20 cellular contexts compared by ENCODE assay signal in genomic region chr15:90851945-90852344, GRCh38. TPM values are rescaled to one million over a fixed set of nuclear protein-coding genes. Genes with fewer than 3 reads are reported as not detected.
A peak's percentile ranks its signal among the peaks of the same experiment; 100 is the strongest.
DNase-seq lines count a peak whose midpoint lies in the region; ATAC-seq and TF ChIP-seq lines count a peak whose summit lies in the region.
"Had no signal": no experiment of that assay in that cellular context is flagged by ENCODE, and none has a peak within 500 bp of the region (broad histone marks: within the 10 kb centered on the region; RNA-seq: fewer than 3 reads in every experiment).

No MANE protein-coding gene starts in this region.

- no peak for TF ChIP-seq CTCF in KMS-11 (conservative IDR thresholded peaks at IDR 0.05; ENCODE audit: low read depth, low read length)

- CTCF ChIA-PET in naive thymus-derived CD4-positive, alpha-beta T cell (lab: Charles Lee), result interaction anchor here (0.7 to 1.2 kb wide), 2 partner anchors 182 to 403 kb away, joined by 3 read pairs; no protein-coding TSS in a partner anchor

- H3K4me3 ChIP-seq in KMS-11 (IDR thresholded peaks at IDR 0.05; ENCODE audit: insufficient read depth, low read depth, low read length), result no peak overlapping the region
- no peak overlapping the region for H3K4me3 ChIP-seq in naive thymus-derived CD4-positive, alpha-beta T cell (ENCODE audit: low read length)
- H3K4me3 ChIP-seq: gastrocnemius medialis, right lobe of liver, vagina had no signal

- peaks cover 30% of the 10 kb centered on the region for H3K36me3 Mint-ChIP-seq in activated T-helper 1 cell treated with anti-CD3 and anti-CD28 coated beads, Interleukin-12 subunit alpha, Interleukin-12 subunit beta, Interleukin-2, Interleukin-4 antibody, amounts not matched to agents 30 ng/mL and 10 ng/mL and 1 ng/mL, durations not matched to agents 14 hours and 24 hours and 36 hours (ENCODE audit: low read depth)
- H3K36me3 Mint-ChIP-seq in naive thymus-derived CD4-positive, alpha-beta T cell, result peaks cover 0 to 33% (median 0%) of the 10 kb centered on the region in 5 donors

- peaks cover 65% of the 10 kb centered on the region for H3K4me1 ChIP-seq in KMS-11 (ENCODE audit: low read depth, poor library complexity, severe bottlenecking)
- H3K4me1 ChIP-seq in naive thymus-derived CD4-positive, alpha-beta T cell (ENCODE audit: control insufficient read depth in 2 of 2, insufficient read depth in 2 of 2, low read length in 2 of 2), result peaks cover 19 to 21% of the 10 kb centered on the region in 2 donors
- H3K4me1 ChIP-seq: gastrocnemius medialis, right lobe of liver, vagina had no signal

- peak overlapping the region; percentile 13; the same call in 1 of the 2 replicates for H3K27ac ChIP-seq in KMS-11
- no peak overlapping the region for H3K27ac ChIP-seq in naive thymus-derived CD4-positive, alpha-beta T cell (ENCODE audit: low read depth, low read length)
- H3K27ac ChIP-seq: gastrocnemius medialis, right lobe of liver, vagina had no signal

- no peak overlapping the region for H2AFZ ChIP-seq in KMS-11 (ENCODE audit: low read depth)

- no peaks in the 10 kb centered on the region for H4K20me1 ChIP-seq in KMS-11 (ENCODE audit: insufficient read depth)

- intact Hi-C loops in activated T-helper 1 cell treated with anti-CD3 and anti-CD28 coated beads, Interleukin-12 subunit alpha, Interleukin-12 subunit beta, Interleukin-2, Interleukin-4 antibody, amounts not matched to agents 30 ng/mL and 10 ng/mL and 1 ng/mL, durations not matched to agents 14 hours and 24 hours and 36 hours (cut with micrococcal nuclease), result loop anchor here (1.0 to 2.0 kb wide), 8 partner anchors 14 to 191 kb away; partner anchors contain the start of gene BLM
- intact Hi-C loops in naive thymus-derived CD4-positive, alpha-beta T cell (cut with micrococcal nuclease), result loop anchor here in 1 of 2 donors (1.0 to 10.0 kb wide), 6 partner anchors 14 to 447 kb away; no protein-coding TSS in a partner anchor

- H3K9ac ChIP-seq in KMS-11, result no peak overlapping the region

- H3K27ac Mint-ChIP-seq in activated T-helper 1 cell treated with anti-CD3 and anti-CD28 coated beads, Interleukin-12 subunit alpha, Interleukin-12 subunit beta, Interleukin-2, Interleukin-4 antibody, amounts not matched to agents 30 ng/mL and 10 ng/mL and 1 ng/mL, durations not matched to agents 14 hours and 24 hours and 36 hours, result peak overlapping the region; percentile 96
- H3K27ac Mint-ChIP-seq in naive thymus-derived CD4-positive, alpha-beta T cell, result peak overlapping the region in 5 of 9 donors; percentile 27 to 92 (median 54)

- peaks cover 67% of the 10 kb centered on the region for H3K4me1 Mint-ChIP-seq in activated T-helper 1 cell treated with anti-CD3 and anti-CD28 coated beads, Interleukin-12 subunit alpha, Interleukin-12 subunit beta, Interleukin-2, Interleukin-4 antibody, amounts not matched to agents 30 ng/mL and 10 ng/mL and 1 ng/mL, durations not matched to agents 14 hours and 24 hours and 36 hours (ENCODE audit: low read depth)
- H3K4me1 Mint-ChIP-seq in naive thymus-derived CD4-positive, alpha-beta T cell, result peaks cover 24 to 78% (median 38%) of the 10 kb centered on the region in 7 donors

- peaks cover 1% of the 10 kb centered on the region for H3K27me3 Mint-ChIP-seq in activated T-helper 1 cell treated with anti-CD3 and anti-CD28 coated beads, Interleukin-12 subunit alpha, Interleukin-12 subunit beta, Interleukin-2, Interleukin-4 antibody, amounts not matched to agents 30 ng/mL and 10 ng/mL and 1 ng/mL, durations not matched to agents 14 hours and 24 hours and 36 hours (ENCODE audit: insufficient read depth)
- peaks cover 0 to 6% (median 0%) of the 10 kb centered on the region in 5 donors for H3K27me3 Mint-ChIP-seq in naive thymus-derived CD4-positive, alpha-beta T cell

- no peaks in the 10 kb centered on the region for H3K27me3 ChIP-seq in KMS-11 (ENCODE audit: insufficient read depth, low read depth)
- no peaks in the 10 kb centered on the region for H3K27me3 ChIP-seq in naive thymus-derived CD4-positive, alpha-beta T cell (ENCODE audit: control insufficient read depth in 2 of 2, insufficient read depth in 2 of 2, low read length in 2 of 2)
- H3K27me3 ChIP-seq: gastrocnemius medialis, right lobe of liver, vagina had no signal

- peaks cover 4% of the 10 kb centered on the region for H3K9me3 Mint-ChIP-seq in activated T-helper 1 cell treated with anti-CD3 and anti-CD28 coated beads, Interleukin-12 subunit alpha, Interleukin-12 subunit beta, Interleukin-2, Interleukin-4 antibody, amounts not matched to agents 30 ng/mL and 10 ng/mL and 1 ng/mL, durations not matched to agents 14 hours and 24 hours and 36 hours
- H3K9me3 Mint-ChIP-seq in naive thymus-derived CD4-positive, alpha-beta T cell, result peaks cover 0 to 6% (median 0%) of the 10 kb centered on the region in 11 donors

- ATAC-seq in naive thymus-derived CD4-positive, alpha-beta T cell, result no peak
- ATAC-seq in GM18858 (IDR thresholded peaks at IDR 0.05; ENCODE audit: unreplicated experiment) (no peak), HG03378 (IDR thresholded peaks at IDR 0.05; ENCODE audit: unreplicated experiment) (no peak)
- ATAC-seq: gastrocnemius medialis, left colon had no signal

- no peaks in the 10 kb centered on the region for H3K9me3 ChIP-seq in naive thymus-derived CD4-positive, alpha-beta T cell (ENCODE audit: control insufficient read depth in 2 of 3, low read length in 3 of 3)
- H3K9me3 ChIP-seq: gastrocnemius medialis, right lobe of liver, vagina had no signal

- peak overlapping the region; percentile 48; the same call in 1 of the 2 replicates for H3K4me2 ChIP-seq in KMS-11

- H3K79me2 ChIP-seq in KMS-11 (ENCODE audit: insufficient read depth, low read depth), result no peaks in the 10 kb centered on the region

- no peaks in the 10 kb centered on the region for H3K36me3 ChIP-seq in KMS-11 (ENCODE audit: insufficient read depth)
- no peaks in the 10 kb centered on the region for H3K36me3 ChIP-seq in naive thymus-derived CD4-positive, alpha-beta T cell (ENCODE audit: control insufficient read depth in 2 of 3, insufficient read depth in 3 of 3, low read length in 3 of 3)
- H3K36me3 ChIP-seq: gastrocnemius medialis, right lobe of liver, vagina had no signal

- H3K4me3 Mint-ChIP-seq in activated T-helper 1 cell treated with anti-CD3 and anti-CD28 coated beads, Interleukin-12 subunit alpha, Interleukin-12 subunit beta, Interleukin-2, Interleukin-4 antibody, amounts not matched to agents 30 ng/mL and 10 ng/mL and 1 ng/mL, durations not matched to agents 14 hours and 24 hours and 36 hours, result peak overlapping the region; percentile 63
- peak overlapping the region in 7 of 10 donors; percentile 18 to 87 (median 52) for H3K4me3 Mint-ChIP-seq in naive thymus-derived CD4-positive, alpha-beta T cell

- POLR2A ChIA-PET in naive thymus-derived CD4-positive, alpha-beta T cell (lab: Charles Lee), result interaction anchor here (0.6 to 1.2 kb wide), 2 partner anchors 14 to 912 kb away, joined by 3 to 4 read pairs; no protein-coding TSS in a partner anchor

- peak; percentile 65 for DNase-seq in activated CD8-positive, alpha-beta memory T cell treated with anti-CD3 and anti-CD28 coated beads for 24 hours
- DNase-seq in activated CD8-positive, alpha-beta memory T cell treated with anti-CD3 and anti-CD28 coated beads, Interleukin-2, amount 50 U/mL, for 4 hours, result no peak
- DNase-seq in activated T-helper 1 cell treated with anti-CD3 and anti-CD28 coated beads, Interleukin-12 subunit alpha, Interleukin-12 subunit beta, Interleukin-2, Interleukin-4 antibody, amounts not matched to agents 30 ng/mL and 10 ng/mL and 1 ng/mL, durations not matched to agents 14 hours and 24 hours and 36 hours (ENCODE audit: low spot score), result no peak
- no peak for DNase-seq in naive thymus-derived CD4-positive, alpha-beta T cell
- DNase-seq in NCI-H2227 (lab: John Stamatoyannopoulos, UW; ENCODE audit: unreplicated experiment), result no peak
- DNase-seq: activated CD4-positive, CD25-positive, alpha-beta regulatory T cell treated with anti-CD3 and anti-CD28 coated beads, Interleukin-2, amount 50 U/mL, for 72 hours; COR-L47; erythroblast; gastrocnemius medialis; left colon; MV-4-11; NCI-H2029 treated with DMSO at 0.1 percent for 48 hours; NCI-H510A treated with DMSO at 0.1 percent for 48 hours; occipital lobe; right lobe of liver; SHP77 had no signal

RNA-seq across cellular contexts. Expression of gene FURIN, which starts 16.4 kb away (rescaled TPM):
- total RNA-seq in activated T-helper 1 cell treated with anti-CD3 and anti-CD28 coated beads, Interleukin-12 subunit alpha, Interleukin-12 subunit beta, Interleukin-2, Interleukin-4 antibody, amounts not matched to agents 30 ng/mL and 10 ng/mL and 1 ng/mL, durations not matched to agents 14 hours and 24 hours and 36 hours, result 530 and 545 TPM in 2 replicates
- 100 to 1,000 TPM in 1 of 5 experiments, 10 to 100 TPM in 4; 31.8 to 516 (median 58.9) TPM for total RNA-seq in naive thymus-derived CD4-positive, alpha-beta T cell
- 1 to 10 TPM; 2.0 to 4.0 TPM for polyA plus RNA-seq in naive thymus-derived CD4-positive, alpha-beta T cell

RNA-seq across cellular contexts. Expression of gene FES, which starts 32.4 kb away (rescaled TPM):
- total RNA-seq in activated T-helper 1 cell treated with anti-CD3 and anti-CD28 coated beads, Interleukin-12 subunit alpha, Interleukin-12 subunit beta, Interleukin-2, Interleukin-4 antibody, amounts not matched to agents 30 ng/mL and 10 ng/mL and 1 ng/mL, durations not matched to agents 14 hours and 24 hours and 36 hours, result 45.4 and 57.1 TPM in 2 replicates
- total RNA-seq in naive thymus-derived CD4-positive, alpha-beta T cell, result 10 to 100 TPM in 2 of 5 experiments, 1 to 10 TPM in 3; 2.3 to 78.6 (median 9.1) TPM
- polyA plus RNA-seq in naive thymus-derived CD4-positive, alpha-beta T cell, result not detected

RNA-seq across cellular contexts. Expression of gene MAN2A2, which starts 51.2 kb away (rescaled TPM):
- 228 and 239 TPM in 2 replicates for total RNA-seq in activated T-helper 1 cell treated with anti-CD3 and anti-CD28 coated beads, Interleukin-12 subunit alpha, Interleukin-12 subunit beta, Interleukin-2, Interleukin-4 antibody, amounts not matched to agents 30 ng/mL and 10 ng/mL and 1 ng/mL, durations not matched to agents 14 hours and 24 hours and 36 hours
- total RNA-seq in naive thymus-derived CD4-positive, alpha-beta T cell, result 100 to 1,000 TPM; 117 to 171 (median 149) TPM
- 1 to 10 TPM; 7.1 to 8.4 TPM for polyA plus RNA-seq in naive thymus-derived CD4-positive, alpha-beta T cell
